In genomic region chr11:126328001-126328390, GRCh38 we compare ENCODE assay signal across 20 cellular contexts. TPM values are rescaled to one million over a fixed set of nuclear protein-coding genes. Genes with fewer than 3 reads are reported as not detected.
DNase-seq lines count a peak whose midpoint lies in the region; ATAC-seq and TF ChIP-seq lines count a peak whose summit lies in the region.
"Had no signal": no experiment of that assay in that cellular context is flagged by ENCODE, and none has a peak within 500 bp of the region (broad histone marks: within the 10 kb centered on the region; RNA-seq: fewer than 3 reads in every experiment).

No MANE protein-coding gene starts in this region.

- peaks cover 0 to 54% (median 21%) of the 10 kb centered on the region in 6 donors for H3K4me1 ChIP-seq in spleen
- H3K4me1 ChIP-seq: uterus had no signal

- no peaks in the 10 kb centered on the region for H3K9me3 ChIP-seq in T-helper 17 cell (ENCODE audit: control insufficient read depth, low read length, poor library complexity, severe bottlenecking)
- H3K9me3 ChIP-seq in spleen = no peaks in the 10 kb centered on the region
- H3K9me3 ChIP-seq: esophagus squamous epithelium, MG63, uterus had no signal

- DNase-seq in T-helper 1 cell (no peak), T-helper 17 cell (no peak), left lobe of liver (ENCODE audit: low spot score) (peak; percentile 62), spleen (peak; percentile 71), AG08396 (ENCODE audit: low spot score) (no peak), GM19240 (ENCODE audit: insufficient read length, low spot score) (no peak), SKM-1 treated with dmso at 0.1 percent for 144 hours (lab: John Stamatoyannopoulos, UW; ENCODE audit: unreplicated experiment) (no peak)
- DNase-seq: 8988T; activated CD4-positive, alpha-beta T cell treated with anti-CD3 and anti-CD28 coated beads, Interleukin-2, amount 50 U/mL, for 1 hour; esophagus squamous epithelium; left colon; MG63; midbrain; NCI-H1436; NCI-H524; SW 1271; uterus had no signal

- no peaks in the 10 kb centered on the region for H3K9me3 Mint-ChIP-seq in T-helper 1 cell treated with Interleukin-12 subunit alpha and Interleukin-12 subunit beta and Interleukin-4 antibody, amounts not matched to agents 30 μg/mL and 1 μg/mL, for 36 hours
- H3K9me3 Mint-ChIP-seq: IgD-negative memory B cell had no signal

- peak overlapping the region; percentile 8 for H3K27ac Mint-ChIP-seq in T-helper 1 cell treated with Interleukin-12 subunit alpha and Interleukin-12 subunit beta and Interleukin-4 antibody, amounts not matched to agents 30 μg/mL and 1 μg/mL, for 36 hours
- H3K27ac Mint-ChIP-seq in T-helper 17 cell = peak overlapping the region; percentile 72
- H3K27ac Mint-ChIP-seq: B cell had no signal

- peaks cover 3% of the 10 kb centered on the region for H3K36me3 Mint-ChIP-seq in T-helper 1 cell treated with Interleukin-12 subunit alpha and Interleukin-12 subunit beta and Interleukin-4 antibody, amounts not matched to agents 30 μg/mL and 1 μg/mL, for 36 hours (ENCODE audit: low read depth)
- peaks cover 4% of the 10 kb centered on the region for H3K36me3 Mint-ChIP-seq in T-helper 17 cell (ENCODE audit: low read depth)

- H3K27me3 Mint-ChIP-seq in T-helper 1 cell treated with Interleukin-12 subunit alpha and Interleukin-12 subunit beta and Interleukin-4 antibody, amounts not matched to agents 30 μg/mL and 1 μg/mL, for 36 hours (ENCODE audit: low read depth) = no peaks in the 10 kb centered on the region
- no peaks in the 10 kb centered on the region for H3K27me3 Mint-ChIP-seq in T-helper 17 cell
- H3K27me3 Mint-ChIP-seq: B cell, IgD-negative memory B cell had no signal

- H3K27me3 ChIP-seq in spleen (replicated peaks in 1 of 7) = no peaks in the 10 kb centered on the region
- H3K27me3 ChIP-seq: esophagus squamous epithelium, MG63, uterus had no signal

- TF ChIP-seq POLR2A in spleen (IDR thresholded peaks at IDR 0.05) = no peak

- H3K27ac ChIP-seq in spleen = peak overlapping the region in 2 of 8 donors; percentile 59 to 60
- H3K27ac ChIP-seq: esophagus squamous epithelium, uterus had no signal

- no peak overlapping the region for H3K4me3 ChIP-seq in spleen
- H3K4me3 ChIP-seq: esophagus squamous epithelium, MG63, uterus had no signal

- ATAC-seq in T-helper 17 cell (no peak), left lobe of liver (peak; percentile 48)
- ATAC-seq: left colon had no signal

- peaks cover 0 to 54% (median 13%) of the 10 kb centered on the region in 6 donors for H3K36me3 ChIP-seq in spleen
- H3K36me3 ChIP-seq: uterus had no signal

- TF ChIP-seq CTCF in spleen (IDR thresholded peaks at IDR 0.05 in 8 of 11, conservative IDR thresholded peaks at IDR 0.05 in 3 of 11) = no peak

- intact Hi-C loops in spleen (cut with DNase I; ENCODE audit: low total_unique reads) = loop anchor here (10.0 kb wide), 1 partner anchor 97 kb away; no protein-coding TSS in a partner anchor

- peaks cover 5% of the 10 kb centered on the region for H3K4me1 Mint-ChIP-seq in T-helper 1 cell treated with Interleukin-12 subunit alpha and Interleukin-12 subunit beta and Interleukin-4 antibody, amounts not matched to agents 30 μg/mL and 1 μg/mL, for 36 hours (ENCODE audit: low read depth)
- H3K4me1 Mint-ChIP-seq in T-helper 17 cell = peaks cover 11% of the 10 kb centered on the region
- H3K4me1 Mint-ChIP-seq: B cell, IgD-negative memory B cell had no signal

- 85 to 91% (median 87%) methylated on average over 20 of the region's 20 CpGs for WGBS in spleen, 5 donors

- H3K4me3 Mint-ChIP-seq in T-helper 1 cell treated with Interleukin-12 subunit alpha and Interleukin-12 subunit beta and Interleukin-4 antibody, amounts not matched to agents 30 μg/mL and 1 μg/mL, for 36 hours = no peak overlapping the region
- H3K4me3 Mint-ChIP-seq in T-helper 17 cell = no peak overlapping the region
- H3K4me3 Mint-ChIP-seq: B cell, IgD-negative memory B cell had no signal

RNA-seq across cellular contexts. Expression of gene DCPS, which starts 24.1 kb away (rescaled TPM):
- total RNA-seq in T-helper 17 cell (10 to 100 TPM; 12.1 to 14.9 TPM), left lobe of liver (14.5 TPM), spleen (10 to 100 TPM; 17.4 to 30.8 (median 21.1) TPM)
- polyA plus RNA-seq in spleen = 10 to 100 TPM; 23.9 to 35.2 (median 30.4) TPM

RNA-seq across cellular contexts. Expression of gene ST3GAL4, which starts 27.5 kb away (rescaled TPM):
- total RNA-seq in T-helper 17 cell = 1 to 10 TPM; 3.0 to 4.8 TPM
- 7.3 TPM for total RNA-seq in left lobe of liver
- 100 to 1,000 TPM in 1 of 7 donors, 10 to 100 TPM in 6; 41.2 to 102 (median 53.0) TPM for total RNA-seq in spleen
- 10 to 100 TPM; 12.8 to 25.0 (median 22.4) TPM for polyA plus RNA-seq in spleen

RNA-seq across cellular contexts. Expression of gene TIRAP, which starts 45.1 kb away (rescaled TPM):
- 10 to 100 TPM; 13.1 to 14.1 TPM for total RNA-seq in T-helper 17 cell
- 11.4 TPM for total RNA-seq in left lobe of liver
- 10 to 100 TPM; 15.4 to 23.5 (median 18.5) TPM for total RNA-seq in spleen
- polyA plus RNA-seq in spleen = 1 to 10 TPM; 2.6 to 7.3 (median 3.0) TPM

RNA-seq across cellular contexts. Expression of gene FOXRED1, which starts 59.0 kb away (rescaled TPM):
- total RNA-seq in T-helper 17 cell = 10 to 100 TPM; 21.7 to 24.9 TPM
- 46.0 TPM for total RNA-seq in left lobe of liver
- total RNA-seq in spleen = 10 to 100 TPM; 26.1 to 48.1 (median 32.0) TPM
- polyA plus RNA-seq in spleen = 10 to 100 TPM; 20.5 to 31.6 (median 23.3) TPM

RNA-seq across cellular contexts. Expression of gene SRPRA, which starts 59.3 kb away (rescaled TPM):
- total RNA-seq in T-helper 17 cell (100 to 1,000 TPM; 182 to 192 TPM), left lobe of liver (149 TPM), spleen (100 to 1,000 TPM; 103 to 130 (median 117) TPM)
- 10 to 100 TPM; 30.9 to 35.3 (median 32.0) TPM for polyA plus RNA-seq in spleen

Comparison
In these comparisons a context has a peak if more than half of its experiments do, and no peak if none do; other contexts are left out.
1. DNase-seq: peak in left lobe of liver (single experiment) and spleen (single experiment); none in T-helper 1 cell (0 of 5), T-helper 17 cell (0 of 3), AG08396 (single experiment), GM19240 (single experiment) and SKM-1 treated with dmso at 0.1 percent for 144 hours (single experiment).